8 cellular contexts compared by ENCODE assay signal in the genomic region with DNA sequence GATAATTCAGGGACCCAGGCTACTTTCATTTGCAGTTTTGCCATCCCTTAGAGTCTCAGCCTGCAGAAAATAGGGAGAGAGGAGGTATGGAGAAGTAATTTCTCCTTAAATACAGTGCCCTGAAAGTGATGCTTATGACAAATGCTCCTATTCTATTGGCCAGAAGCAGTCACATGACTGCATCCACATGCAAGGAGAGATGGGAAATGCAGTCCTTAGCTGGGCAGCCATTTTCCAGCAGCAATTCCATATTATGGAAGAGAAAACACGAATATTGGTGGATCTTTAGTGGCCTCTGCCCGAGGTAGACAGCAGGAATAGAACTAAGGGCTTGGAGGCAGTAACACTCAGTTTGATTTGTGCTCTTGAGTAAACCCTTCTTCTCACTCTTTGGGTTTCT. TPM values are rescaled to one million over a fixed set of nuclear protein-coding genes. Genes with fewer than 3 reads are reported as not detected.
A peak's percentile ranks its signal among the peaks of the same experiment; 100 is the strongest.
DNase-seq lines count a peak whose midpoint lies in the region; ATAC-seq and TF ChIP-seq lines count a peak whose summit lies in the region.

No MANE protein-coding gene starts in this region.

- intact Hi-C loops in Caco-2 (cut with micrococcal nuclease; ENCODE audit: unreplicated experiment): no loop called here

- H3K36me3 ChIP-seq in Caco-2 (ENCODE audit: control insufficient read depth, insufficient read depth, low read length): no peaks in the 10 kb centered on the region

- peak overlapping the region; percentile 35 for H3K4me3 Mint-ChIP-seq in Caco-2 (ENCODE audit: unreplicated experiment)
- H3K4me3 Mint-ChIP-seq in activated T-helper 17 cell treated with anti-CD3 and anti-CD28 coated beads, Interleukin-2, amount 50 U/mL, for 72 hours: peak overlapping the region; percentile 17

- BruUV-seq in Caco-2 (replicated peaks; lab: Mats Ljungman, UMichigan): no TSS peak

- CTCF ChIA-PET in Caco-2 (lab: Charles Lee): interaction anchor here (0.7 kb wide), 1 partner anchor 158 kb away, joined by 3 read pairs; no protein-coding TSS in a partner anchor

- no peaks in the 10 kb centered on the region for H3K27me3 ChIP-seq in Caco-2 (replicated peaks; ENCODE audit: control insufficient read depth, insufficient read depth, low read length)

- H3K4me1 Mint-ChIP-seq in Caco-2 (ENCODE audit: low read depth, unreplicated experiment): no peaks in the 10 kb centered on the region
- H3K4me1 Mint-ChIP-seq in activated T-helper 17 cell treated with anti-CD3 and anti-CD28 coated beads, Interleukin-2, amount 50 U/mL, for 72 hours: peaks cover 52% of the 10 kb centered on the region

- peaks cover 9% of the 10 kb centered on the region for H3K9me3 Mint-ChIP-seq in Caco-2 (ENCODE audit: unreplicated experiment)
- H3K9me3 Mint-ChIP-seq in activated T-helper 17 cell treated with anti-CD3 and anti-CD28 coated beads, Interleukin-2, amount 50 U/mL, for 72 hours: peaks cover 4% of the 10 kb centered on the region

- no peaks in the 10 kb centered on the region for H3K9me3 ChIP-seq in Caco-2

- no peaks in the 10 kb centered on the region for H3K36me3 Mint-ChIP-seq in Caco-2 (ENCODE audit: insufficient read depth, unreplicated experiment)
- peaks cover 58% of the 10 kb centered on the region for H3K36me3 Mint-ChIP-seq in activated T-helper 17 cell treated with anti-CD3 and anti-CD28 coated beads, Interleukin-2, amount 50 U/mL, for 72 hours (ENCODE audit: low read depth)

- no peaks in the 10 kb centered on the region for H3K4me1 ChIP-seq in Caco-2

- peak in 1 of 2 experiments; percentile 36 for DNase-seq in Caco-2
- DNase-seq in KBM-7: peak; percentile 36
- DNase-seq in left lobe of liver (ENCODE audit: low spot score): no peak
- DNase-seq in SHP77 treated with DMSO at 0.1 percent for 48 hours (lab: John Stamatoyannopoulos, UW): no peak

- TF ChIP-seq CTCF in Caco-2 (IDR thresholded peaks at IDR 0.05; ENCODE audit: insufficient read depth in 1 of 2, low read depth in 1 of 2, low read length in 1 of 2, severe bottlenecking in 1 of 2, unreplicated experiment in 1 of 2): no peak

- H3K27ac Mint-ChIP-seq in Caco-2 (ENCODE audit: unreplicated experiment): no peak overlapping the region
- peak overlapping the region; percentile 77 for H3K27ac Mint-ChIP-seq in activated T-helper 17 cell treated with anti-CD3 and anti-CD28 coated beads, Interleukin-2, amount 50 U/mL, for 72 hours

- no peak overlapping the region for H3K4me3 ChIP-seq in Caco-2 (ENCODE audit: low read depth, low read length)

- in situ Hi-C loops in KBM-7 (cut with MboI; ENCODE audit: low pct_unique_long_range_greater_than_20kb, low sequenced_read_pairs): no loop called here

- POLR2A ChIA-PET in Caco-2 (lab: Charles Lee): no interaction called here

- ATAC-seq in activated T-helper 17 cell treated with anti-CD3 and anti-CD28 coated beads, Interleukin-2, amount 50 U/mL, for 72 hours (replicated peaks): no peak
- ATAC-seq in left lobe of liver (peak; percentile 27), GM21576 (IDR thresholded peaks at IDR 0.05; ENCODE audit: unreplicated experiment) (no peak), GM21723 (IDR thresholded peaks at IDR 0.05; ENCODE audit: unreplicated experiment) (no peak), HG02884 (IDR thresholded peaks at IDR 0.05; ENCODE audit: unreplicated experiment) (no peak)

- peaks cover 7% of the 10 kb centered on the region for H3K27me3 Mint-ChIP-seq in Caco-2 (ENCODE audit: insufficient read depth, unreplicated experiment)
- H3K27me3 Mint-ChIP-seq in activated T-helper 17 cell treated with anti-CD3 and anti-CD28 coated beads, Interleukin-2, amount 50 U/mL, for 72 hours: no peaks in the 10 kb centered on the region

RNA-seq across cellular contexts. Expression of gene VAV1, which starts 39.4 kb away (rescaled TPM):
- total RNA-seq in Caco-2 (2022): not detected in 2 replicates
- total RNA-seq in activated T-helper 17 cell treated with anti-CD3 and anti-CD28 coated beads, Interleukin-2, amount 50 U/mL, for 72 hours: 100 to 1,000 TPM; 110 to 114 TPM
- total RNA-seq in left lobe of liver: 3.1 TPM

RNA-seq across cellular contexts. Expression of gene SH2D3A, which starts 44.7 kb away (rescaled TPM):
- 20.5 and 24.5 TPM in 2 replicates for total RNA-seq in Caco-2 (2022)
- total RNA-seq in activated T-helper 17 cell treated with anti-CD3 and anti-CD28 coated beads, Interleukin-2, amount 50 U/mL, for 72 hours: 10 to 100 TPM; 21.1 to 21.2 TPM
- 1.1 TPM for total RNA-seq in left lobe of liver

Comparison
In these comparisons a context has a peak if more than half of its experiments do, and no peak if none do; other contexts are left out.
1. RNA of gene VAV1, which starts 39.4 kb away (total RNA-seq): 110 to 114 TPM in activated T-helper 17 cell treated with anti-CD3 and anti-CD28 coated beads, Interleukin-2, amount 50 U/mL, for 72 hours; 3.1 TPM in left lobe of liver (single experiment) and not detected in Caco-2; every median in the first group is over 10 times any median in the second.
2. RNA of gene SH2D3A, which starts 44.7 kb away (total RNA-seq): 21.1 to 21.2 TPM in activated T-helper 17 cell treated with anti-CD3 and anti-CD28 coated beads, Interleukin-2, amount 50 U/mL, for 72 hours and 20.5 to 24.5 TPM in Caco-2; 1.1 TPM in left lobe of liver (single experiment); every median in the first group is over 10 times any median in the second.